9 cellular contexts compared by ENCODE assay signal in the genomic region with DNA sequence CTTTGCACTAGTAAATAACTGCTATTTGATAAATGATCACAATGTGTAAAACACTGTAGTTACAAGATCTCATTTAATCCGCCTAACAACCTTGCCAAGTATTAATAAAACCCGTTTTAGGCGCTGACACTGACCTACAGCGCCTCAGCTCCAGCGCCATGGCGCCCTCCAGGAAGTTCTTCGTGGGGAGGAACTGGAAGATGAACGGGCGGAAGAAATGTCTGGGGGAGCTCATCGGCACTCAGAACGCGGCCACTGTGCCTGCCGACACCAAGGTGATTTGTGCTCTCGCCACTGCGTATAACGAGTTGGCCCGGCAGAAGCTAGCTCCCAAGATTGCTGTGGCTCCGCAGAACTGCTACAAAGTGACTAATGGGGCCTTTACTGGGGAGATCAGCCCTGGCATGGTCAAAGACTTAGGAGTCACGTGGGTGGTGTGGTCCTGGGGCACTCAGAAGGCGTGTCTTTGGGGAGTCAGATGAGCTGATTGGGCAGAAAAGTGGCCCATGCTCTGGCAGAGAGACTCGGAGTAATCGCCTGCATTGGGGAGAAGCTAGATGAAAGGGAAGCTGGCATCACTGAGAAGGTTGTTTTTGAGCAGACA. TPM values are rescaled to one million over a fixed set of nuclear protein-coding genes. Genes with fewer than 3 reads are reported as not detected.
DNase-seq lines count a peak whose midpoint lies in the region; ATAC-seq, FAIRE-seq and TF ChIP-seq lines count a peak whose summit lies in the region.
"Had no signal": no experiment of that assay in that cellular context is flagged by ENCODE, and none has a peak within 500 bp of the region (broad histone marks: within the 10 kb centered on the region; RNA-seq: fewer than 3 reads in every experiment).

No MANE protein-coding gene starts in this region.

- peaks cover 2 to 7% of the 10 kb centered on the region in 2 donors for H3K36me3 Mint-ChIP-seq in CD14-positive monocyte
- H3K36me3 Mint-ChIP-seq in natural killer cell treated with Interleukin-12 subunit alpha and Interleukin-12 subunit beta and Interleukin-15 and Interleukin-18, amount 100 ng/mL, for 72 hours: peaks cover 6% of the 10 kb centered on the region

- H3K4me1 Mint-ChIP-seq in CD14-positive monocyte: peaks cover 32% of the 10 kb centered on the region
- peaks cover 20 to 24% of the 10 kb centered on the region in 2 donors for H3K4me1 Mint-ChIP-seq in natural killer cell treated with Interleukin-12 subunit alpha and Interleukin-12 subunit beta and Interleukin-15 and Interleukin-18, amount 100 ng/mL, for 72 hours (ENCODE audit: low read depth in 2 of 2)

- no peak for TF ChIP-seq CTCF in CD14-positive monocyte (IDR thresholded peaks at IDR 0.05)
- no peak; a peak in 1 of 6 replicates for TF ChIP-seq CTCF in K562 (IDR thresholded peaks at IDR 0.05 in 2 of 3, conservative IDR thresholded peaks at IDR 0.05 in 1 of 3; ENCODE audit: insufficient read depth in 2 of 3, low read depth in 1 of 3, low read length in 3 of 3)

- H3K36me3 ChIP-seq in HUES6 (ENCODE audit: control insufficient read depth, insufficient read depth, low read length): peaks cover 5% of the 10 kb centered on the region; the same call in 1 of the 2 replicates
- H3K36me3 ChIP-seq in K562 (ENCODE audit: control insufficient read depth, insufficient read depth, low read length): peaks cover 11% of the 10 kb centered on the region

- H4K20me1 ChIP-seq in K562 (replicated peaks; ENCODE audit: control insufficient read depth, insufficient read depth, low read length): peaks cover 16% of the 10 kb centered on the region

- peak; percentile 16 for TF ChIP-seq POLR2A in K562 (conservative IDR thresholded peaks at IDR 0.05)

- H3K9ac ChIP-seq in HUES6 (ENCODE audit: low read length): no peak overlapping the region
- H3K9ac ChIP-seq in K562 (ENCODE audit: insufficient read depth in 1 of 2, low read depth in 2 of 2, low read length in 2 of 2): peak overlapping the region; percentile 82 to 98

- H3K27me3 Mint-ChIP-seq in CD14-positive monocyte (ENCODE audit: low read depth in 3 of 3): peaks cover 2 to 5% (median 3%) of the 10 kb centered on the region in 3 donors
- peaks cover 8 to 9% of the 10 kb centered on the region in 2 donors for H3K27me3 Mint-ChIP-seq in natural killer cell treated with Interleukin-12 subunit alpha and Interleukin-12 subunit beta and Interleukin-15 and Interleukin-18, amount 100 ng/mL, for 72 hours

- H3K4me3 Mint-ChIP-seq in CD14-positive monocyte: peak overlapping the region; percentile 46 to 98
- H3K4me3 Mint-ChIP-seq in natural killer cell treated with Interleukin-12 subunit alpha and Interleukin-12 subunit beta and Interleukin-15 and Interleukin-18, amount 100 ng/mL, for 72 hours: peak overlapping the region; percentile 97

- CTCF ChIA-PET in K562 (lab: Yijun Ruan, JAX; ENCODE audit: low intra/inter-chr PET ratio): no interaction called here

- in situ Hi-C loops in K562 (cut with MboI): no loop called here

- TF ChIP-seq EP300 in K562 (IDR thresholded peaks at IDR 0.05; ENCODE audit: low read length): no peak

- DNase-seq in CD14-positive monocyte (ENCODE audit: low spot score) (no peak), K562 (ENCODE audit: extremely low read depth in 1 of 4, low spot score in 3 of 4) (peak in 1 of 4 experiments; percentile 37), UCSD-AML1 (lab: John Stamatoyannopoulos, UW; ENCODE audit: unreplicated experiment) (no peak)
- no peak for DNase-seq in natural killer cell treated with Interleukin-12 subunit alpha and Interleukin-12 subunit beta and Interleukin-15 and Interleukin-18, amount 100 ng/mL, for 72 hours (ENCODE audit: low spot score)
- DNase-seq in effector CD8-positive, alpha-beta T cell (lab: John Stamatoyannopoulos, UW): no peak

- TF ChIP-seq RAD21 in K562 (CRISPR knock-in tag; conservative IDR thresholded peaks at IDR 0.05 in 1 of 2, IDR thresholded peaks at IDR 0.05 in 1 of 2): no peak

- peak overlapping the region; percentile 99 for H3K4me2 ChIP-seq in K562 (ENCODE audit: insufficient read depth, low read length)

- H3K9me3 Mint-ChIP-seq in CD14-positive monocyte: no peaks in the 10 kb centered on the region
- H3K9me3 Mint-ChIP-seq in natural killer cell treated with Interleukin-12 subunit alpha and Interleukin-12 subunit beta and Interleukin-15 and Interleukin-18, amount 100 ng/mL, for 72 hours: no peaks in the 10 kb centered on the region

- peaks cover 46% of the 10 kb centered on the region for H3K79me2 ChIP-seq in K562 (ENCODE audit: control insufficient read depth, insufficient read depth, low read length)

- peak overlapping the region; percentile 96 for H2AFZ ChIP-seq in K562 (ENCODE audit: low read depth, low read length)

- peaks cover 11% of the 10 kb centered on the region; the same call in 1 of the 2 replicates for H3K4me1 ChIP-seq in HUES6 (ENCODE audit: control insufficient read depth, insufficient read depth, low read length)
- H3K4me1 ChIP-seq in K562 (replicated peaks in 1 of 2; ENCODE audit: control insufficient read depth in 2 of 2, insufficient read depth in 2 of 2, low read length in 2 of 2): peaks cover 13 to 21% of the 10 kb centered on the region in 2 experiments; a peak in 4 of 5 replicates

- ATAC-seq in K562 (no peak), GM21515 (IDR thresholded peaks at IDR 0.05; ENCODE audit: unreplicated experiment) (no peak), HG03521 (IDR thresholded peaks at IDR 0.05; ENCODE audit: unreplicated experiment) (no peak)
- ATAC-seq in natural killer cell treated with Interleukin-12 subunit alpha and Interleukin-12 subunit beta and Interleukin-15 and Interleukin-18, amount 100 ng/mL, for 72 hours: no peak

- FAIRE-seq in K562 (lab: Jason Lieb, UNC): no peak
- FAIRE-seq: HTR-8/SVneo had no signal

- no peaks in the 10 kb centered on the region for H3K9me3 ChIP-seq in HUES6 (ENCODE audit: control insufficient read depth, insufficient read depth, low read depth, low read length)
- H3K9me3 ChIP-seq in K562 (replicated peaks; ENCODE audit: control insufficient read depth, insufficient read depth, low read depth, low read length): no peaks in the 10 kb centered on the region

- peak overlapping the region in 5 of 7 donors; percentile 50 to 100 (median 75) for H3K27ac Mint-ChIP-seq in CD14-positive monocyte
- peak overlapping the region; percentile 94 to 99 for H3K27ac Mint-ChIP-seq in natural killer cell treated with Interleukin-12 subunit alpha and Interleukin-12 subunit beta and Interleukin-15 and Interleukin-18, amount 100 ng/mL, for 72 hours

- no TSS peak for BruUV-seq in K562 (replicated peaks; lab: Mats Ljungman, UMichigan)

- WGBS in K562 (ENCODE audit: insufficient coverage, low coverage, missing lambda C conversion rate): 75% methylated on average over 22 of the region's 22 CpGs

- intact Hi-C loops in CD14-positive monocyte (cut with micrococcal nuclease) (no loop called here), K562 (cut with micrococcal nuclease) (no loop called here)

- H3K9me1 ChIP-seq in K562 (ENCODE audit: control insufficient read depth, insufficient read depth, low read length): no peaks in the 10 kb centered on the region

- POLR2A ChIA-PET in K562 (lab: Yijun Ruan, JAX): interaction anchor here (0.7 to 5.6 kb wide), 5 partner anchors 11 to 158 kb away, joined by 3 to 149 read pairs (median 5); no protein-coding TSS in a partner anchor

- H3K4me3 ChIP-seq in HUES6 (ENCODE audit: low read depth, low read length) (peak overlapping the region; percentile 97), K562 (peak overlapping the region; percentile 80)

- no peaks in the 10 kb centered on the region for H3K27me3 ChIP-seq in HUES6 (ENCODE audit: control insufficient read depth, insufficient read depth, low read length)
- H3K27me3 ChIP-seq in K562 (ENCODE audit: control insufficient read depth in 2 of 2, insufficient read depth in 2 of 2, low read length in 2 of 2): no peaks in the 10 kb centered on the region

- H3K27ac ChIP-seq in HUES6 (ENCODE audit: low read depth, low read length) (no peak overlapping the region), K562 (ENCODE audit: extremely low read depth, low read depth, low read length) (peak overlapping the region; percentile 99)

TF ChIP-seq in K562, 482 proteins besides CTCF, POLR2A, EP300 and RAD21 (continues in another document):
- TF ChIP-seq MLLT1 (IDR thresholded peaks at IDR 0.05): peak in 1 of 2 experiments; percentile 62; a peak in 1 of 4 replicates
- TF ChIP-seq KDM5B (IDR thresholded peaks at IDR 0.05; ENCODE audit: insufficient replicate concordance, low read depth, low read length): peak; percentile 2

RNA-seq across cellular contexts. Expression of gene TNPO3, which starts 1.1 kb away (rescaled TPM):
- 10 to 100 TPM; 17.0 to 23.8 TPM for polyA plus RNA-seq in CD14-positive monocyte
- total RNA-seq in K562 (2011; cell fraction: chromatin; rRNA removed; ENCODE audit: low replicate concordance): 125 and 155 TPM in 2 replicates
- total RNA-seq in K562 (2011; cell fraction: nucleolus; rRNA removed): 66.7 and 71.2 TPM in 2 replicates
- 79.6 and 84.8 TPM in 2 replicates for total RNA-seq in K562 (2011; cell fraction: nucleoplasm; rRNA removed)
- 97.4 and 108 TPM in 2 replicates for total RNA-seq in K562 (2014; rRNA removed)
- total RNA-seq in K562 (2014; rRNA removed; fragmentation: Illumina TruSeq; extraction: Trizol): 110 and 113 TPM in 2 replicates
- total RNA-seq in K562 (2015; rRNA removed; fragmentation: Illumina TruSeq; extraction: Trizol): 112 and 120 TPM in 2 replicates
- total RNA-seq in K562 (2021): 111 and 118 TPM in 2 replicates
- polyA plus RNA-seq in K562 (2011; rRNA removed): 92.3 and 125 TPM in 2 replicates
- 91.4 and 102 TPM in 2 replicates for polyA plus RNA-seq in K562 (2011; cell fraction: cytosol; rRNA removed)
- 131 and 151 TPM in 2 replicates for polyA plus RNA-seq in K562 (2011; cell fraction: nucleus; rRNA removed)
- polyA plus RNA-seq in K562 (2012): 89.9 and 94.1 TPM in 2 replicates
- 123 and 124 TPM in 2 replicates for polyA plus RNA-seq in K562 (2014; fragmentation: Illumina TruSeq; extraction: Trizol)
- 10 to 100 TPM; 35.8 to 46.0 TPM for polyA plus RNA-seq in K562 (2014; fragmentation: Nextera tagmentation; extraction: Ambion mirVana)
- polyA plus RNA-seq in K562 (2014; rRNA removed): 87.2 and 93.9 TPM in 2 replicates
- 177 and 236 TPM in 2 replicates for polyA minus RNA-seq in K562 (2011; rRNA and poly(A)+ RNA removed)
- polyA minus RNA-seq in K562 (2011; cell fraction: cytosol; rRNA and poly(A)+ RNA removed): 67.4 and 93.8 TPM in 2 replicates
- 61.0 and 114 TPM in 2 replicates for polyA minus RNA-seq in K562 (2011; cell fraction: nucleus; rRNA and poly(A)+ RNA removed)
- 10 to 100 TPM; 70.8 to 71.2 TPM for total RNA-seq in natural killer cell treated with Interleukin-12 subunit alpha and Interleukin-12 subunit beta and Interleukin-15 and Interleukin-18, amount 100 ng/mL, for 72 hours
